Comparison of ENCODE assay signal across 12 cellular contexts in genomic region chr4:153241970-153242847, GRCh38. TPM values are rescaled to one million over a fixed set of nuclear protein-coding genes. Genes with fewer than 3 reads are reported as not detected.
A peak's percentile ranks its signal among the peaks of the same experiment; 100 is the strongest.
DNase-seq lines count a peak whose midpoint lies in the region; ATAC-seq and TF ChIP-seq lines count a peak whose summit lies in the region.
"Had no signal": no experiment of that assay in that cellular context is flagged by ENCODE, and none has a peak within 500 bp of the region (broad histone marks: within the 10 kb centered on the region; RNA-seq: fewer than 3 reads in every experiment).

No MANE protein-coding gene starts in this region.

- intact Hi-C loops in A673 (cut with micrococcal nuclease; ENCODE audit: unreplicated experiment) (no loop called here), PC-9 (cut with micrococcal nuclease; ENCODE audit: unreplicated experiment) (no loop called here)

- H3K36me3 Mint-ChIP-seq in GM23338 (ENCODE audit: low read depth) = peaks cover 3% of the 10 kb centered on the region; the same call in 2 of the 3 replicates
- no peaks in the 10 kb centered on the region for H3K36me3 Mint-ChIP-seq in immature natural killer cell
- H3K36me3 Mint-ChIP-seq: naive B cell had no signal

- H3K9me3 Mint-ChIP-seq in GM23338 (no peaks in the 10 kb centered on the region), immature natural killer cell (no peaks in the 10 kb centered on the region)
- H3K9me3 Mint-ChIP-seq: activated T-cell treated with anti-CD3 and anti-CD28 coated beads, Interleukin-2, amount 50 U/mL, for 72 hours; naive B cell had no signal

- BruUV-seq in A673 (replicated peaks; lab: Mats Ljungman, UMichigan) (no TSS peak), PC-9 (replicated peaks; lab: Mats Ljungman, UMichigan) (no TSS peak)

- ATAC-seq in GM23338 (peak; percentile 67), GM19324 (IDR thresholded peaks at IDR 0.05; ENCODE audit: low FRiP score, unreplicated experiment) (no peak)
- ATAC-seq: activated T-cell treated with anti-CD3 and anti-CD28 coated beads, Interleukin-2, amount 50 U/mL, for 72 hours had no signal

- H3K9me3 ChIP-seq in A673 (ENCODE audit: low read depth, low read length, poor library complexity, severe bottlenecking) (no peaks in the 10 kb centered on the region), right atrium auricular region (no peaks in the 10 kb centered on the region), PC-9 (ENCODE audit: insufficient read depth, low read depth) (no peaks in the 10 kb centered on the region)

- H4K20me1 ChIP-seq in GM23338 (replicated peaks; ENCODE audit: insufficient read depth) (no peaks in the 10 kb centered on the region; the same call in 1 of the 2 replicates), PC-9 (ENCODE audit: insufficient read depth) (no peaks in the 10 kb centered on the region)

- H3F3A ChIP-seq in GM23338 (replicated peaks; ENCODE audit: low read depth) (peaks cover 3% of the 10 kb centered on the region; the same call in 1 of the 2 replicates), PC-9 (ENCODE audit: insufficient read depth, low read depth) (no peaks in the 10 kb centered on the region)

- H3K9me2 ChIP-seq in GM23338 (ENCODE audit: insufficient read depth) (no peaks in the 10 kb centered on the region), PC-9 (ENCODE audit: insufficient read depth) (no peaks in the 10 kb centered on the region)

- H3K4me1 ChIP-seq in A673 (ENCODE audit: insufficient read depth, low read length, poor library complexity, severe bottlenecking) (peaks cover 52% of the 10 kb centered on the region), GM23338 (ENCODE audit: insufficient read depth) (peaks cover 24% of the 10 kb centered on the region), right atrium auricular region (peaks cover 0 to 40% of the 10 kb centered on the region in 2 donors), PC-9 (replicated peaks; ENCODE audit: insufficient read depth) (peaks cover 6% of the 10 kb centered on the region; the same call in 1 of the 2 replicates)

- POLR2A ChIA-PET in A673 (lab: Charles Lee; ENCODE audit: low non-redundant PET) = interaction anchor here (0.8 kb wide), 1 partner anchor 38 kb away, joined by 7 read pairs; no protein-coding TSS in a partner anchor
- POLR2A ChIA-PET in PC-9 (lab: Charles Lee; ENCODE audit: unreplicated experiment) = no interaction called here

- H3K4me1 Mint-ChIP-seq in GM23338 (peaks cover 29% of the 10 kb centered on the region), immature natural killer cell (no peaks in the 10 kb centered on the region)

- H3K4me2 ChIP-seq in GM23338 = peak overlapping the region; percentile 58; the same call in 1 of the 2 replicates
- H3K4me2 ChIP-seq in PC-9 = no peak overlapping the region

- H3K27ac Mint-ChIP-seq in GM23338 (0 out of 2 replicates have a peak overlapping the region, but pooled peaks have one; percentile 51), immature natural killer cell (no peak overlapping the region)
- H3K27ac Mint-ChIP-seq: activated T-cell treated with anti-CD3 and anti-CD28 coated beads, Interleukin-2, amount 50 U/mL, for 72 hours had no signal

- DNase-seq in A673 (ENCODE audit: low spot score) (peak; percentile 96), GM23338 (ENCODE audit: low spot score) (peak; percentile 42), NCI-H82 (lab: John Stamatoyannopoulos, UW) (peak; percentile 76), right atrium auricular region (ENCODE audit: low spot score) (no peak), PC-9 (no peak), immature natural killer cell (no peak)
- no peak for DNase-seq in stimulated activated CD4-positive, alpha-beta T cell treated with anti-CD3 and anti-CD28 coated beads, Interleukin-2, amount 100 ng/mL, for 48 hours
- DNase-seq: activated T-cell treated with anti-CD3 and anti-CD28 coated beads, Interleukin-2, amount 50 U/mL, for 72 hours; naive B cell; stimulated activated CD8-positive, alpha-beta memory T cell treated with anti-CD3 and anti-CD28 coated beads, Interleukin-4, amount 100 ng/mL, for 48 hours had no signal

- H3K4me3 Mint-ChIP-seq in GM23338 (no peak overlapping the region), immature natural killer cell (no peak overlapping the region)
- H3K4me3 Mint-ChIP-seq: activated T-cell treated with anti-CD3 and anti-CD28 coated beads, Interleukin-2, amount 50 U/mL, for 72 hours; naive B cell had no signal

- H3K79me2 ChIP-seq in GM23338 (replicated peaks; ENCODE audit: insufficient read depth) = peaks cover 8% of the 10 kb centered on the region; the same call in 1 of the 2 replicates
- H3K79me2 ChIP-seq in PC-9 (ENCODE audit: low read depth) = peaks cover 21% of the 10 kb centered on the region; the same call in 1 of the 2 replicates

- CTCF ChIA-PET in A673 (lab: Charles Lee) = no interaction called here
- CTCF ChIA-PET in PC-9 (lab: Charles Lee) = no interaction called here

- peak overlapping the region; percentile 81 for H3K27ac ChIP-seq in A673 (ENCODE audit: low read depth, low read length, poor library complexity, severe bottlenecking)
- 0 out of 2 replicates have a peak overlapping the region, but pooled peaks have one; percentile 23 for H3K27ac ChIP-seq in GM23338 (ENCODE audit: low read depth)
- H3K27ac ChIP-seq in right atrium auricular region = peak overlapping the region; percentile 16 to 47
- H3K27ac ChIP-seq in PC-9 = no peak overlapping the region
- H3K27ac ChIP-seq: epithelial cell of prostate had no signal

- H3K27me3 ChIP-seq in A673 (replicated peaks; ENCODE audit: insufficient read depth, low read depth, low read length, poor library complexity) (no peaks in the 10 kb centered on the region), GM23338 (ENCODE audit: insufficient read depth) (no peaks in the 10 kb centered on the region), right atrium auricular region (no peaks in the 10 kb centered on the region), PC-9 (ENCODE audit: insufficient read depth, low read depth) (no peaks in the 10 kb centered on the region)

- H3K27me3 Mint-ChIP-seq in GM23338 (ENCODE audit: insufficient read depth, low read depth, poor library complexity) (peaks cover 7% of the 10 kb centered on the region), immature natural killer cell (ENCODE audit: low read depth in 3 of 3) (peaks cover 3 to 7% (median 6%) of the 10 kb centered on the region in 3 donors)

- H2AFZ ChIP-seq in GM23338 (no peak overlapping the region), PC-9 (no peak overlapping the region)

- TF ChIP-seq CTCF in A673 (conservative IDR thresholded peaks at IDR 0.05; ENCODE audit: low read depth, low read length) = no peak
- TF ChIP-seq CTCF in GM23338 (conservative IDR thresholded peaks at IDR 0.05; ENCODE audit: low read depth in 2 of 2) = no peak
- TF ChIP-seq CTCF in right atrium auricular region (IDR thresholded peaks at IDR 0.05) = no peak
- no peak for TF ChIP-seq CTCF in PC-9 (conservative IDR thresholded peaks at IDR 0.05)

- H3K36me3 ChIP-seq in A673 (ENCODE audit: insufficient read depth, low read length, poor library complexity, severe bottlenecking) (no peaks in the 10 kb centered on the region), GM23338 (ENCODE audit: insufficient read depth) (no peaks in the 10 kb centered on the region), right atrium auricular region (no peaks in the 10 kb centered on the region), PC-9 (ENCODE audit: low read depth) (0 out of 2 replicates have a peak, but pooled peaks cover 9% of the 10 kb centered on the region)

- H3K4me3 ChIP-seq in A673 (ENCODE audit: low read depth, low read length, poor library complexity, severe bottlenecking) = no peak overlapping the region
- H3K4me3 ChIP-seq in GM23338 = no peak overlapping the region
- no peak overlapping the region for H3K4me3 ChIP-seq in right atrium auricular region
- no peak overlapping the region for H3K4me3 ChIP-seq in PC-9

TF ChIP-seq in GM23338, 12 proteins besides CTCF, POLR2A, EP300 and RAD21 (continues in another document):
- TF ChIP-seq ZNF114 (CRISPR knock-in tag; IDR thresholded peaks at IDR 0.05) (no peak), REST (IDR thresholded peaks at IDR 0.05; ENCODE audit: unreplicated experiment) (no peak), NANOG (IDR thresholded peaks at IDR 0.05; ENCODE audit: borderline replicate concordance) (no peak), CREB1 (CRISPR knock-in tag; IDR thresholded peaks at IDR 0.05; ENCODE audit: low read depth) (no peak), EZH2 (IDR thresholded peaks at IDR 0.05; ENCODE audit: low read depth, unreplicated experiment) (no peak), JUNB (IDR thresholded peaks at IDR 0.05; ENCODE audit: unreplicated experiment) (no peak), POLR2AphosphoS5 (IDR thresholded peaks at IDR 0.05; ENCODE audit: low read depth) (no peak), ZNF331 (CRISPR knock-in tag; IDR thresholded peaks at IDR 0.05; ENCODE audit: low read depth) (no peak)

RNA-seq across cellular contexts. Expression of gene TRIM2, which starts 38.0 kb away (rescaled TPM):
- 93.2 and 107 TPM in 2 replicates for total RNA-seq in A673 (2021)
- total RNA-seq in GM23338 (2014; rRNA removed; shearing (Covaris generic)) = 61.5 and 64.3 TPM in 2 replicates
- 20.1 and 22.0 TPM in 2 replicates for polyA plus RNA-seq in GM23338 (2016; fragmentation: Nextera tagmentation; extraction: Ambion mirVana)
- total RNA-seq in right atrium auricular region = 10 to 100 TPM; 17.7 to 29.9 TPM
- 56.0 and 87.0 TPM in 2 replicates for total RNA-seq in PC-9 (2021)
- polyA plus RNA-seq in immature natural killer cell = under 1 TPM in 1 of 3 donors, not detected in 2; 0.51 TPM

Comparison
In these comparisons a context has a peak if more than half of its experiments do, and no peak if none do; other contexts are left out.
1. DNase-seq: peak in A673 (single experiment), GM23338 (single experiment) and NCI-H82 (single experiment); none in right atrium auricular region (single experiment), PC-9 (0 of 2), immature natural killer cell (0 of 3) and stimulated activated CD4-positive, alpha-beta T cell treated with anti-CD3 and anti-CD28 coated beads, Interleukin-2, amount 100 ng/mL, for 48 hours (0 of 2).